Comparison of ENCODE assay signal across 2 cellular contexts in the genomic region with DNA sequence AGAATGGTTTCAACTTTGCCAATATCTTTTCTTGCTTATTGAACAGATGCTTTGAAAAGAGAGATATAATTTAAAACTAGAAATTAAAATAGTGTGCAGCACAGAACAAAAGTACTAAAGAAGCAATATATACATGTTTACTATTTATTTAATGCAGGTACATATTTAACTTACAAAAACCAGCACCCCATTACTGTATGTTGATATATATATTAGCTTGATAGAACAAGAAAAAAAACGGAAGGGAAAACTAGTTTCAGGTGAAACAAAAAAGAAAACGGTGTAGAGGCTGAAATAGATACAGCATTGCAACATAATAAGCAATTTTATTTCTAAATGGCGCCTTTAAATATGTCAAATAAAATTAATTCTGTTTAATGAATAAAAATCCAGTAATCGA.
TF ChIP-seq lines count a peak whose summit lies in the region.

No MANE protein-coding gene starts in this region.

TF ChIP-seq in HCT116, 20 proteins besides CTCF, POLR2A, EP300 and RAD21:
- TF ChIP-seq SP1 (IDR thresholded peaks at IDR 0.05; ENCODE audit: low read depth) (no peak), ZFX (IDR thresholded peaks at IDR 0.05) (no peak), YY1 (IDR thresholded peaks at IDR 0.05; ENCODE audit: extremely low read depth, insufficient replicate concordance, low read depth, low read length) (no peak), JUND (IDR thresholded peaks at IDR 0.05) (no peak)
- TF ChIP-seq, protein P1, sequence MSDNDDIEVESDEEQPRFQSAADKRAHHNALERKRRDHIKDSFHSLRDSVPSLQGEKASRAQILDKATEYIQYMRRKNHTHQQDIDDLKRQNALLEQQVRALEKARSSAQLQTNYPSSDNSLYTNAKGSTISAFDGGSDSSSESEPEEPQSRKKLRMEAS (IDR thresholded peaks at IDR 0.05), result no peak
- TF ChIP-seq, protein P2, sequence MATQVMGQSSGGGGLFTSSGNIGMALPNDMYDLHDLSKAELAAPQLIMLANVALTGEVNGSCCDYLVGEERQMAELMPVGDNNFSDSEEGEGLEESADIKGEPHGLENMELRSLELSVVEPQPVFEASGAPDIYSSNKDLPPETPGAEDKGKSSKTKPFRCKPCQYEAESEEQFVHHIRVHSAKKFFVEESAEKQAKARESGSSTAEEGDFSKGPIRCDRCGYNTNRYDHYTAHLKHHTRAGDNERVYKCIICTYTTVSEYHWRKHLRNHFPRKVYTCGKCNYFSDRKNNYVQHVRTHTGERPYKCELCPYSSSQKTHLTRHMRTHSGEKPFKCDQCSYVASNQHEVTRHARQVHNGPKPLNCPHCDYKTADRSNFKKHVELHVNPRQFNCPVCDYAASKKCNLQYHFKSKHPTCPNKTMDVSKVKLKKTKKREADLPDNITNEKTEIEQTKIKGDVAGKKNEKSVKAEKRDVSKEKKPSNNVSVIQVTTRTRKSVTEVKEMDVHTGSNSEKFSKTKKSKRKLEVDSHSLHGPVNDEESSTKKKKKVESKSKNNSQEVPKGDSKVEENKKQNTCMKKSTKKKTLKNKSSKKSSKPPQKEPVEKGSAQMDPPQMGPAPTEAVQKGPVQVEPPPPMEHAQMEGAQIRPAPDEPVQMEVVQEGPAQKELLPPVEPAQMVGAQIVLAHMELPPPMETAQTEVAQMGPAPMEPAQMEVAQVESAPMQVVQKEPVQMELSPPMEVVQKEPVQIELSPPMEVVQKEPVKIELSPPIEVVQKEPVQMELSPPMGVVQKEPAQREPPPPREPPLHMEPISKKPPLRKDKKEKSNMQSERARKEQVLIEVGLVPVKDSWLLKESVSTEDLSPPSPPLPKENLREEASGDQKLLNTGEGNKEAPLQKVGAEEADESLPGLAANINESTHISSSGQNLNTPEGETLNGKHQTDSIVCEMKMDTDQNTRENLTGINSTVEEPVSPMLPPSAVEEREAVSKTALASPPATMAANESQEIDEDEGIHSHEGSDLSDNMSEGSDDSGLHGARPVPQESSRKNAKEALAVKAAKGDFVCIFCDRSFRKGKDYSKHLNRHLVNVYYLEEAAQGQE (IDR thresholded peaks at IDR 0.05; ENCODE audit: low read depth), result no peak

TF ChIP-seq in GM12878, 131 proteins besides CTCF, POLR2A, EP300 and RAD21:
- TF ChIP-seq SIX5 (IDR thresholded peaks at IDR 0.05; ENCODE audit: low read depth, low read length, severe bottlenecking) (no peak), HDAC6 (IDR thresholded peaks at IDR 0.05; ENCODE audit: unreplicated experiment) (no peak)
- TF ChIP-seq, protein P3, sequence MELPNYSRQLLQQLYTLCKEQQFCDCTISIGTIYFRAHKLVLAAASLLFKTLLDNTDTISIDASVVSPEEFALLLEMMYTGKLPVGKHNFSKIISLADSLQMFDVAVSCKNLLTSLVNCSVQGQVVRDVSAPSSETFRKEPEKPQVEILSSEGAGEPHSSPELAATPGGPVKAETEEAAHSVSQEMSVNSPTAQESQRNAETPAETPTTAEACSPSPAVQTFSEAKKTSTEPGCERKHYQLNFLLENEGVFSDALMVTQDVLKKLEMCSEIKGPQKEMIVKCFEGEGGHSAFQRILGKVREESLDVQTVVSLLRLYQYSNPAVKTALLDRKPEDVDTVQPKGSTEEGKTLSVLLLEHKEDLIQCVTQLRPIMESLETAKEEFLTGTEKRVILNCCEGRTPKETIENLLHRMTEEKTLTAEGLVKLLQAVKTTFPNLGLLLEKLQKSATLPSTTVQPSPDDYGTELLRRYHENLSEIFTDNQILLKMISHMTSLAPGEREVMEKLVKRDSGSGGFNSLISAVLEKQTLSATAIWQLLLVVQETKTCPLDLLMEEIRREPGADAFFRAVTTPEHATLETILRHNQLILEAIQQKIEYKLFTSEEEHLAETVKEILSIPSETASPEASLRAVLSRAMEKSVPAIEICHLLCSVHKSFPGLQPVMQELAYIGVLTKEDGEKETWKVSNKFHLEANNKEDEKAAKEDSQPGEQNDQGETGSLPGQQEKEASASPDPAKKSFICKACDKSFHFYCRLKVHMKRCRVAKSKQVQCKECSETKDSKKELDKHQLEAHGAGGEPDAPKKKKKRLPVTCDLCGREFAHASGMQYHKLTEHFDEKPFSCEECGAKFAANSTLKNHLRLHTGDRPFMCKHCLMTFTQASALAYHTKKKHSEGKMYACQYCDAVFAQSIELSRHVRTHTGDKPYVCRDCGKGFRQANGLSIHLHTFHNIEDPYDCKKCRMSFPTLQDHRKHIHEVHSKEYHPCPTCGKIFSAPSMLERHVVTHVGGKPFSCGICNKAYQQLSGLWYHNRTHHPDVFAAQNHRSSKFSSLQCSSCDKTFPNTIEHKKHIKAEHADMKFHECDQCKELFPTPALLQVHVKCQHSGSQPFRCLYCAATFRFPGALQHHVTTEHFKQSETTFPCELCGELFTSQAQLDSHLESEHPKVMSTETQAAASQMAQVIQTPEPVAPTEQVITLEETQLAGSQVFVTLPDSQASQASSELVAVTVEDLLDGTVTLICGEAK (IDR thresholded peaks at IDR 0.05; ENCODE audit: borderline replicate concordance), result peak; percentile 8; the same call in 1 of the 2 replicates
- TF ChIP-seq, protein P2 (IDR thresholded peaks at IDR 0.05; ENCODE audit: low read depth, low read length), result no peak
